9 cellular contexts compared by ENCODE assay signal in genomic region chr3:622314-622713, GRCh38.
"Had no signal": no experiment of that assay in that cellular context is flagged by ENCODE, and none has a peak within 500 bp of the region (broad histone marks: within the 10 kb centered on the region; RNA-seq: fewer than 3 reads in every experiment).

No MANE protein-coding gene starts in this region.

- FAIRE-seq: HepG2 had no signal

- H3K9ac ChIP-seq: GM23248 had no signal

- H3K27ac ChIP-seq: GM23248, HL-60 had no signal

- H3K4me3 ChIP-seq: GM23248, HAP-1 had no signal

- ATAC-seq: HCT116, HepG2 had no signal

- H2AFZ ChIP-seq: GM23248 had no signal

- H3K4me1 ChIP-seq: HAP-1 had no signal

- H3K9me3 ChIP-seq: HAP-1 had no signal

- H3K36me3 ChIP-seq: HAP-1 had no signal

- DNase-seq: GM23248, GOT3, H7, HFFc6, KG1 had no signal
